Comparison of ENCODE assay signal across 1 cellular context in genomic region chr2:191845876-191846786, GRCh38.
TF ChIP-seq lines count a peak whose summit lies in the region.

No MANE protein-coding gene starts in this region.

TF ChIP-seq in HepG2, 621 proteins besides CTCF, POLR2A, EP300 and RAD21 (continued from another document and continues in another):
- TF ChIP-seq PRDM10 (CRISPR knock-in tag; IDR thresholded peaks at IDR 0.05; ENCODE audit: low read depth) (no peak; the same call in 1 of the 2 replicates), ZNF720 (CRISPR knock-in tag; IDR thresholded peaks at IDR 0.05) (no peak), ZNF431 (CRISPR knock-in tag; IDR thresholded peaks at IDR 0.05; ENCODE audit: borderline replicate concordance, low read depth) (peak; percentile 55; the same call in 1 of the 2 replicates), ZSCAN25 (CRISPR knock-in tag; IDR thresholded peaks at IDR 0.05) (no peak), ZNF674 (CRISPR knock-in tag; IDR thresholded peaks at IDR 0.05; ENCODE audit: low read depth) (no peak), ZNF577 (CRISPR knock-in tag; IDR thresholded peaks at IDR 0.05; ENCODE audit: borderline replicate concordance, low read depth) (no peak), SKIL (CRISPR knock-in tag; IDR thresholded peaks at IDR 0.05; ENCODE audit: borderline replicate concordance) (no peak), NRL (CRISPR knock-in tag; IDR thresholded peaks at IDR 0.05; ENCODE audit: borderline replicate concordance) (no peak; the same call in 1 of the 2 replicates), ZSCAN31 (CRISPR knock-in tag; IDR thresholded peaks at IDR 0.05; ENCODE audit: low read depth) (peak; percentile 39; the same call in 1 of the 2 replicates), ELF3 (CRISPR knock-in tag; IDR thresholded peaks at IDR 0.05) (no peak; the same call in 1 of the 2 replicates), SRY (CRISPR knock-in tag; IDR thresholded peaks at IDR 0.05) (no peak), ZNF740 (CRISPR knock-in tag; IDR thresholded peaks at IDR 0.05) (no peak), HNRNPUL1 (IDR thresholded peaks at IDR 0.05; ENCODE audit: low read depth, low read length) (no peak), HOXA9 (CRISPR knock-in tag; IDR thresholded peaks at IDR 0.05; ENCODE audit: borderline replicate concordance) (no peak), PRMT3 (CRISPR knock-in tag; IDR thresholded peaks at IDR 0.05; ENCODE audit: borderline replicate concordance, low read depth) (no peak), ZC3H13 (CRISPR knock-in tag; IDR thresholded peaks at IDR 0.05) (peak; percentile 63), MIER2 (CRISPR knock-in tag; IDR thresholded peaks at IDR 0.05) (no peak), BRCA1 (CRISPR knock-in tag; IDR thresholded peaks at IDR 0.05) (no peak), MNT (IDR thresholded peaks at IDR 0.05) (no peak), HOMEZ (CRISPR knock-in tag; IDR thresholded peaks at IDR 0.05; ENCODE audit: low read depth) (no peak; the same call in 1 of the 2 replicates), ZNF160 (CRISPR knock-in tag; IDR thresholded peaks at IDR 0.05) (no peak), TSC22D2 (CRISPR knock-in tag; IDR thresholded peaks at IDR 0.05; ENCODE audit: borderline replicate concordance) (no peak), RXRB (CRISPR knock-in tag; IDR thresholded peaks at IDR 0.05; ENCODE audit: borderline replicate concordance) (no peak; the same call in 1 of the 2 replicates), ZSCAN9 (CRISPR knock-in tag; IDR thresholded peaks at IDR 0.05; ENCODE audit: borderline replicate concordance) (no peak), MAZ (IDR thresholded peaks at IDR 0.05; ENCODE audit: borderline replicate concordance, low read depth, low read length) (no peak), MAZ (CRISPR knock-in tag; IDR thresholded peaks at IDR 0.05; ENCODE audit: low read depth) (no peak; the same call in 1 of the 2 replicates), PLSCR1 (CRISPR knock-in tag; IDR thresholded peaks at IDR 0.05; ENCODE audit: borderline replicate concordance) (no peak), TAF1 (CRISPR knock-in tag; IDR thresholded peaks at IDR 0.05) (no peak), POGZ (CRISPR knock-in tag; IDR thresholded peaks at IDR 0.05) (peak; percentile 33; the same call in 1 of the 2 replicates), SCMH1 (CRISPR knock-in tag; IDR thresholded peaks at IDR 0.05; ENCODE audit: borderline replicate concordance) (no peak), LRRFIP1 (CRISPR knock-in tag; conservative IDR thresholded peaks at IDR 0.05) (no peak), ZNF337 (CRISPR knock-in tag; IDR thresholded peaks at IDR 0.05; ENCODE audit: borderline replicate concordance, low read depth) (no peak), SPEN (CRISPR knock-in tag; IDR thresholded peaks at IDR 0.05; ENCODE audit: low read depth) (no peak), BHLHE40 (IDR thresholded peaks at IDR 0.05; ENCODE audit: low read length) (no peak), ZNF282 (IDR thresholded peaks at IDR 0.05; ENCODE audit: partially characterized antibody) (no peak), E2F1 (CRISPR knock-in tag; IDR thresholded peaks at IDR 0.05) (no peak), SMARCE1 (IDR thresholded peaks at IDR 0.05; ENCODE audit: borderline replicate concordance) (no peak), HNF4A (CRISPR knock-in tag; IDR thresholded peaks at IDR 0.05) (no peak), MIER3 (CRISPR knock-in tag; IDR thresholded peaks at IDR 0.05; ENCODE audit: borderline replicate concordance) (no peak), ZSCAN5A (CRISPR knock-in tag; IDR thresholded peaks at IDR 0.05; ENCODE audit: borderline replicate concordance) (no peak), ZNF33B (CRISPR knock-in tag; IDR thresholded peaks at IDR 0.05) (peak; percentile 76; the same call in 1 of the 2 replicates), FOXO1 (CRISPR knock-in tag; IDR thresholded peaks at IDR 0.05) (no peak), ZNF800 (CRISPR knock-in tag; IDR thresholded peaks at IDR 0.05) (peak; percentile 95; the same call in 1 of the 2 replicates), ZNF234 (CRISPR knock-in tag; conservative IDR thresholded peaks at IDR 0.05) (no peak), ZNF17 (CRISPR knock-in tag; IDR thresholded peaks at IDR 0.05) (no peak), SATB2 (CRISPR knock-in tag; IDR thresholded peaks at IDR 0.05) (no peak)
